8 cellular contexts compared by ENCODE assay signal in the genomic region with DNA sequence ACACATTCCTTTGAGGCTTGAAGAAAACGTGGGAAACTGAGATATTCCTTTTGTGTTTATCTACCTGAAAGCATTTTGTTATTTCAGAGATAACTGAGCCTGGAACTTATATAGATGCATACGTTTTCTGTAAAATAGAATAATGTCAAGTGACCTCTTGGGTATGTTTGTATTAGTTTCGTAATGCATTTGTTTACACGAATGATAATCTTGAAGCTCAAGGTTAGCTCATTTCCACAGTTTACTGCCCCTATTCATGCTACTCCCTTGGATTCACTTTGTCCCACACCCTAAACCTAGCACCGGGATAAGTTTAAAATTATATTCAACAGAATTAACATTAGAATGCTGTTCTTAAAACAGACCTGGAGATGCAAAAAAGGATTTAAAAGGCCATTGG.
"Had no signal": no experiment of that assay in that cellular context is flagged by ENCODE, and none has a peak within 500 bp of the region (broad histone marks: within the 10 kb centered on the region; RNA-seq: fewer than 3 reads in every experiment).

No MANE protein-coding gene starts in this region.

- H3K27ac ChIP-seq: HL-60, KMS-11 had no signal

- H3K4me3 ChIP-seq: K562 had no signal

- ATAC-seq: K562 had no signal

- H3K4me2 ChIP-seq: KMS-11 had no signal

- H3K9ac ChIP-seq: KMS-11 had no signal

- H3K9me3 Mint-ChIP-seq: IgD-negative memory B cell had no signal

- FAIRE-seq: HTR-8/SVneo, K562 had no signal

- H3K27ac Mint-ChIP-seq: IgD-negative memory B cell had no signal

- DNase-seq: IMR-90, KBM-7, KG1 had no signal
